ENCODE assay signal across 12 cellular contexts in genomic region chr14:68444449-68445168, GRCh38.
DNase-seq lines count a peak whose midpoint lies in the region; ATAC-seq and TF ChIP-seq lines count a peak whose summit lies in the region.
"Had no signal": no experiment of that assay in that cellular context is flagged by ENCODE, and none has a peak within 500 bp of the region (broad histone marks: within the 10 kb centered on the region; RNA-seq: fewer than 3 reads in every experiment).

No MANE protein-coding gene starts in this region.

- peak; percentile 64 for DNase-seq in AG08395 (ENCODE audit: low spot score)
- DNase-seq in LoVo (ENCODE audit: low spot score): peak; percentile 18
- peak; percentile 46 for DNase-seq in mammary epithelial cell
- DNase-seq in occipital lobe (lab: John Stamatoyannopoulos, UW): no peak
- DNase-seq in GM19240 (ENCODE audit: insufficient read length, low spot score): no peak
- DNase-seq: activated naive CD8-positive, alpha-beta T cell treated with anti-CD3 and anti-CD28 coated beads for 36 hours; NCI-H1048; stimulated activated CD4-positive, alpha-beta T cell treated with anti-CD3 and anti-CD28 coated beads, Interleukin-2, amount 100 ng/mL, for 48 hours had no signal

- in situ Hi-C loops in mammary epithelial cell (cut with MboI; ENCODE audit: low sequenced_read_pairs in 2 of 2): no loop called here

- H3K27me3 ChIP-seq in mammary epithelial cell (ENCODE audit: insufficient read depth, low read length) (no peaks in the 10 kb centered on the region), muscle layer of colon (ENCODE audit: control insufficient read depth in 1 of 2, insufficient read depth in 2 of 2, low read length in 2 of 2) (no peaks in the 10 kb centered on the region)

- no TSS peak for BruUV-seq in mammary epithelial cell (replicated peaks; lab: Mats Ljungman, UMichigan)

- no peak overlapping the region for H3K9ac ChIP-seq in mammary epithelial cell (ENCODE audit: insufficient read depth, low read length)
- H3K9ac ChIP-seq in muscle layer of colon (ENCODE audit: low read length): no peak overlapping the region

- CTCF ChIA-PET in mammary epithelial cell (lab: Charles Lee; ENCODE audit: low non-redundant PET): no interaction called here

- H3K9me3 ChIP-seq in mammary epithelial cell (replicated peaks; ENCODE audit: insufficient read depth, low read length): no peaks in the 10 kb centered on the region
- no peaks in the 10 kb centered on the region for H3K9me3 ChIP-seq in muscle layer of colon (ENCODE audit: low read length)

- dilution Hi-C loops in mammary epithelial cell (cut with HindIII; ENCODE audit: low sequenced_read_pairs): loop anchor here (5.0 kb wide), 1 partner anchor 63 kb away; no protein-coding TSS in a partner anchor

- H3K27ac ChIP-seq in mammary epithelial cell (ENCODE audit: insufficient read depth, low read depth, low read length) (no peak overlapping the region), muscle layer of colon (ENCODE audit: low read depth, low read length) (peak overlapping the region; percentile 12)
- H3K27ac ChIP-seq: RWPE1 had no signal

- no peak overlapping the region for H3K4me2 ChIP-seq in mammary epithelial cell (ENCODE audit: insufficient read depth, low read depth, low read length)

- H3K36me3 ChIP-seq in mammary epithelial cell (ENCODE audit: insufficient read depth, low read length) (no peaks in the 10 kb centered on the region), muscle layer of colon (ENCODE audit: insufficient read depth, low read length) (no peaks in the 10 kb centered on the region)

- TF ChIP-seq CTCF in mammary epithelial cell (conservative IDR thresholded peaks at IDR 0.05 in 1 of 2, IDR thresholded peaks at IDR 0.05 in 1 of 2; ENCODE audit: extremely low read depth in 1 of 2, insufficient read depth in 1 of 2, low read depth in 1 of 2, low read length in 2 of 2): no peak

- H3K79me2 ChIP-seq in mammary epithelial cell (ENCODE audit: insufficient read depth, low read length): no peaks in the 10 kb centered on the region

- ATAC-seq in GM21619 (IDR thresholded peaks at IDR 0.05; ENCODE audit: unreplicated experiment) (no peak), GM19324 (IDR thresholded peaks at IDR 0.05; ENCODE audit: low FRiP score, unreplicated experiment) (no peak)

- H3K4me1 ChIP-seq in mammary epithelial cell (ENCODE audit: insufficient read depth, low read length) (peaks cover 30% of the 10 kb centered on the region), muscle layer of colon (ENCODE audit: insufficient read depth, low read length) (peaks cover 54% of the 10 kb centered on the region)

- no peak overlapping the region for H2AFZ ChIP-seq in mammary epithelial cell (ENCODE audit: low read depth, low read length)

- H4K20me1 ChIP-seq in mammary epithelial cell (ENCODE audit: insufficient read depth, low read length): no peaks in the 10 kb centered on the region

- intact Hi-C loops in mammary epithelial cell (cut with micrococcal nuclease): no loop called here

- 9% methylated on average over 2 of the region's 2 CpGs for WGBS in mammary epithelial cell (ENCODE audit: low coverage, missing lambda C conversion rate)

- H3K4me3 ChIP-seq in mammary epithelial cell (replicated peaks in 1 of 3; ENCODE audit: insufficient read depth in 1 of 3, low read depth in 2 of 3, low read length in 3 of 3) (no peak overlapping the region), muscle layer of colon (ENCODE audit: low read depth in 1 of 2, low read length in 2 of 2) (no peak overlapping the region)

Comparison
In these comparisons a context has a peak if more than half of its experiments do, and no peak if none do; other contexts are left out.
1. DNase-seq: peak in AG08395 (single experiment), LoVo (single experiment) and mammary epithelial cell (single experiment); none in occipital lobe (single experiment) and GM19240 (single experiment).